In genomic region chr1:29912413-29912812, GRCh38 we compare ENCODE assay signal across 9 cellular contexts.
DNase-seq lines count a peak whose midpoint lies in the region; ATAC-seq and TF ChIP-seq lines count a peak whose summit lies in the region.
"Had no signal": no experiment of that assay in that cellular context is flagged by ENCODE, and none has a peak within 500 bp of the region (broad histone marks: within the 10 kb centered on the region; RNA-seq: fewer than 3 reads in every experiment).

No MANE protein-coding gene starts in this region.

- H3K27ac Mint-ChIP-seq in activated T-helper 2 cell treated with anti-CD3 and anti-CD28 coated beads, Interferon-gamma antibody, Interleukin-2, Interleukin-4, amounts not matched to agents 10 μg/mL and 5 μg/mL and 100 μg/mL, durations not matched to agents 14 hours and 24 hours and 36 hours: no peak overlapping the region

- H3K4me1 Mint-ChIP-seq in activated T-helper 2 cell treated with anti-CD3 and anti-CD28 coated beads, Interferon-gamma antibody, Interleukin-2, Interleukin-4, amounts not matched to agents 10 μg/mL and 5 μg/mL and 100 μg/mL, durations not matched to agents 14 hours and 24 hours and 36 hours (ENCODE audit: low read depth): no peaks in the 10 kb centered on the region

- H3K9me3 ChIP-seq in left ventricle myocardium inferior (replicated peaks): no peaks in the 10 kb centered on the region
- H3K9me3 ChIP-seq in right atrium auricular region: no peaks in the 10 kb centered on the region
- no peaks in the 10 kb centered on the region for H3K9me3 ChIP-seq in OCI-LY7 (ENCODE audit: low read length)
- no peaks in the 10 kb centered on the region for H3K9me3 ChIP-seq in fibroblast of lung (ENCODE audit: control insufficient read depth, insufficient read depth, low read depth, low read length)
- H3K9me3 ChIP-seq: SJCRH30 had no signal

- peak; percentile 31 for TF ChIP-seq CTCF in left ventricle myocardium inferior (IDR thresholded peaks at IDR 0.05; ENCODE audit: borderline replicate concordance)
- TF ChIP-seq CTCF in right atrium auricular region (IDR thresholded peaks at IDR 0.05): peak in 1 of 2 donors; percentile 30
- TF ChIP-seq CTCF in OCI-LY7 (conservative IDR thresholded peaks at IDR 0.05; ENCODE audit: low read length): peak; percentile 62
- peak; percentile 23 to 49 for TF ChIP-seq CTCF in fibroblast of lung (conservative IDR thresholded peaks at IDR 0.05 in 1 of 2, IDR thresholded peaks at IDR 0.05 in 1 of 2; ENCODE audit: low read depth in 1 of 2, low read length in 2 of 2)

- no peak overlapping the region for H3K27ac ChIP-seq in left ventricle myocardium inferior (replicated peaks)
- H3K27ac ChIP-seq in right atrium auricular region: no peak overlapping the region
- H3K27ac ChIP-seq in OCI-LY7 (ENCODE audit: low read depth, low read length, poor library complexity, severe bottlenecking): no peak overlapping the region
- no peak overlapping the region for H3K27ac ChIP-seq in fibroblast of lung (ENCODE audit: insufficient read depth, low read length)
- H3K27ac ChIP-seq: SJCRH30 had no signal

- H3K4me3 Mint-ChIP-seq in activated T-helper 2 cell treated with anti-CD3 and anti-CD28 coated beads, Interferon-gamma antibody, Interleukin-2, Interleukin-4, amounts not matched to agents 10 μg/mL and 5 μg/mL and 100 μg/mL, durations not matched to agents 14 hours and 24 hours and 36 hours (ENCODE audit: low read depth): no peak overlapping the region

- H3K9ac ChIP-seq in fibroblast of lung (ENCODE audit: insufficient read depth, low read length): no peak overlapping the region

- intact Hi-C loops in left ventricle myocardium inferior (cut with micrococcal nuclease): no loop called here
- intact Hi-C loops in OCI-LY7 (cut with micrococcal nuclease; ENCODE audit: unreplicated experiment): no loop called here
- intact Hi-C loops in activated T-helper 2 cell treated with anti-CD3 and anti-CD28 coated beads, Interferon-gamma antibody, Interleukin-2, Interleukin-4, amounts not matched to agents 10 μg/mL and 5 μg/mL and 100 μg/mL, durations not matched to agents 14 hours and 24 hours and 36 hours (cut with micrococcal nuclease): no loop called here

- no peaks in the 10 kb centered on the region for H3K79me2 ChIP-seq in OCI-LY7 (ENCODE audit: insufficient read depth, low read depth, low read length)
- H3K79me2 ChIP-seq in fibroblast of lung (ENCODE audit: control insufficient read depth, insufficient read depth, low read length): no peaks in the 10 kb centered on the region

- no peak for ATAC-seq in GM18873 (IDR thresholded peaks at IDR 0.05; ENCODE audit: low FRiP score, unreplicated experiment)

- no peaks in the 10 kb centered on the region for H3K36me3 Mint-ChIP-seq in activated T-helper 2 cell treated with anti-CD3 and anti-CD28 coated beads, Interferon-gamma antibody, Interleukin-2, Interleukin-4, amounts not matched to agents 10 μg/mL and 5 μg/mL and 100 μg/mL, durations not matched to agents 14 hours and 24 hours and 36 hours (ENCODE audit: low read depth)

- H3K9me2 ChIP-seq in OCI-LY7 (ENCODE audit: insufficient read depth, low read length): no peaks in the 10 kb centered on the region

- no peak overlapping the region for H3K4me3 ChIP-seq in left ventricle myocardium inferior
- H3K4me3 ChIP-seq in right atrium auricular region: no peak overlapping the region
- H3K4me3 ChIP-seq in OCI-LY7 (ENCODE audit: low read depth, low read length, poor library complexity, severe bottlenecking): no peak overlapping the region
- no peak overlapping the region for H3K4me3 ChIP-seq in fibroblast of lung (replicated peaks in 1 of 4; ENCODE audit: control extremely low read depth in 1 of 4, insufficient read depth in 1 of 4, low read depth in 3 of 4, low read length in 4 of 4)
- H3K4me3 ChIP-seq: SJCRH30 had no signal

- no peaks in the 10 kb centered on the region for H3K9me3 Mint-ChIP-seq in activated T-helper 2 cell treated with anti-CD3 and anti-CD28 coated beads, Interferon-gamma antibody, Interleukin-2, Interleukin-4, amounts not matched to agents 10 μg/mL and 5 μg/mL and 100 μg/mL, durations not matched to agents 14 hours and 24 hours and 36 hours

- POLR2A ChIA-PET in OCI-LY7 (lab: Charles Lee): no interaction called here

- H3K4me2 ChIP-seq in OCI-LY7 (ENCODE audit: low read length) (no peak overlapping the region), fibroblast of lung (ENCODE audit: extremely low read depth, insufficient read depth, low read length) (no peak overlapping the region)

- no TSS peak for BruUV-seq in OCI-LY7 (replicated peaks; lab: Mats Ljungman, UMichigan)

- H3K36me3 ChIP-seq in left ventricle myocardium inferior: no peaks in the 10 kb centered on the region
- no peaks in the 10 kb centered on the region for H3K36me3 ChIP-seq in right atrium auricular region
- no peaks in the 10 kb centered on the region for H3K36me3 ChIP-seq in OCI-LY7 (ENCODE audit: insufficient read depth, low read length)
- no peaks in the 10 kb centered on the region for H3K36me3 ChIP-seq in fibroblast of lung (ENCODE audit: control insufficient read depth, insufficient read depth, low read length)
- H3K36me3 ChIP-seq: SJCRH30 had no signal

- H3K4me1 ChIP-seq in left ventricle myocardium inferior (no peaks in the 10 kb centered on the region), right atrium auricular region (no peaks in the 10 kb centered on the region), OCI-LY7 (ENCODE audit: insufficient read depth, low read length, poor library complexity, severe bottlenecking) (no peaks in the 10 kb centered on the region), fibroblast of lung (ENCODE audit: control insufficient read depth, extremely low read depth, insufficient read depth, low read length) (no peaks in the 10 kb centered on the region)
- H3K4me1 ChIP-seq: SJCRH30 had no signal

- CTCF ChIA-PET in OCI-LY7 (lab: Charles Lee; ENCODE audit: unreplicated experiment): no interaction called here

- no peaks in the 10 kb centered on the region for H3K27me3 Mint-ChIP-seq in activated T-helper 2 cell treated with anti-CD3 and anti-CD28 coated beads, Interferon-gamma antibody, Interleukin-2, Interleukin-4, amounts not matched to agents 10 μg/mL and 5 μg/mL and 100 μg/mL, durations not matched to agents 14 hours and 24 hours and 36 hours (ENCODE audit: low read depth)

- H4K20me1 ChIP-seq in OCI-LY7 (ENCODE audit: insufficient read depth, low read length) (no peaks in the 10 kb centered on the region), fibroblast of lung (ENCODE audit: control insufficient read depth, extremely low read depth, insufficient read depth, low read length) (no peaks in the 10 kb centered on the region)

- DNase-seq in left ventricle myocardium inferior: no peak
- no peak for DNase-seq in right atrium auricular region (ENCODE audit: low spot score)
- DNase-seq in OCI-LY7 (ENCODE audit: low spot score): no peak
- DNase-seq in fibroblast of lung (ENCODE audit: low read depth in 2 of 2): peak; percentile 33 to 53
- no peak for DNase-seq in NCI-H510A treated with DMSO at 0.1 percent for 48 hours (lab: John Stamatoyannopoulos, UW)
- no peak for DNase-seq in cortex of kidney (lab: John Stamatoyannopoulos, UW)
- DNase-seq in activated T-helper 2 cell treated with anti-CD3 and anti-CD28 coated beads, Interferon-gamma antibody, Interleukin-2, Interleukin-4, amounts not matched to agents 10 μg/mL and 5 μg/mL and 100 μg/mL, durations not matched to agents 14 hours and 24 hours and 36 hours (ENCODE audit: low spot score): no peak

- H2AFZ ChIP-seq in OCI-LY7 (ENCODE audit: low read length) (no peak overlapping the region), fibroblast of lung (ENCODE audit: low read length) (no peak overlapping the region)

- peaks cover 25% of the 10 kb centered on the region for H3K27me3 ChIP-seq in left ventricle myocardium inferior (ENCODE audit: low read depth)
- H3K27me3 ChIP-seq in right atrium auricular region: no peaks in the 10 kb centered on the region
- H3K27me3 ChIP-seq in fibroblast of lung (ENCODE audit: control insufficient read depth, insufficient read depth, low read length): no peaks in the 10 kb centered on the region

Comparison
In these comparisons a context has a peak if more than half of its experiments do, and no peak if none do; other contexts are left out.
1. DNase-seq: peak in fibroblast of lung (2 of 2); none in left ventricle myocardium inferior (single experiment), right atrium auricular region (single experiment), OCI-LY7 (single experiment), NCI-H510A treated with DMSO at 0.1 percent for 48 hours (single experiment), cortex of kidney (single experiment) and activated T-helper 2 cell treated with anti-CD3 and anti-CD28 coated beads, Interferon-gamma antibody, Interleukin-2, Interleukin-4, amounts not matched to agents 10 μg/mL and 5 μg/mL and 100 μg/mL, durations not matched to agents 14 hours and 24 hours and 36 hours (single experiment).